In genomic region chr15:35181538-35181937, GRCh38 we compare ENCODE assay signal across 11 cellular contexts.
A peak's percentile ranks its signal among the peaks of the same experiment; 100 is the strongest.
DNase-seq lines count a peak whose midpoint lies in the region; ATAC-seq and TF ChIP-seq lines count a peak whose summit lies in the region.
"Had no signal": no experiment of that assay in that cellular context is flagged by ENCODE, and none has a peak within 500 bp of the region (broad histone marks: within the 10 kb centered on the region; RNA-seq: fewer than 3 reads in every experiment).

No MANE protein-coding gene starts in this region.

- H3K4me1 Mint-ChIP-seq in activated CD4-positive, alpha-beta T cell treated with anti-CD3 and anti-CD28 coated beads for 36 hours = peaks cover 5% of the 10 kb centered on the region
- H3K4me1 Mint-ChIP-seq in stimulated activated effector memory CD8-positive, alpha-beta T cell treated with anti-CD3 and anti-CD28 coated beads, Interleukin-12 subunit alpha, Interleukin-12 subunit beta, amount 100 ng/mL, for 72 hours = no peaks in the 10 kb centered on the region

- no peak overlapping the region for H3K4me3 Mint-ChIP-seq in activated CD4-positive, alpha-beta T cell treated with anti-CD3 and anti-CD28 coated beads for 36 hours
- no peak overlapping the region for H3K4me3 Mint-ChIP-seq in stimulated activated effector memory CD8-positive, alpha-beta T cell treated with anti-CD3 and anti-CD28 coated beads, Interleukin-12 subunit alpha, Interleukin-12 subunit beta, amount 100 ng/mL, for 72 hours

- in situ Hi-C loops in ACHN (cut with HindIII; ENCODE audit: low pct_ligation_motif_present, low pct_unique_long_range_greater_than_20kb, low sequenced_read_pairs) = no loop called here

- peak; percentile 72 for ATAC-seq in activated CD4-positive, alpha-beta T cell treated with anti-CD3 and anti-CD28 coated beads for 36 hours
- peak; percentile 58 for ATAC-seq in HG03064 (IDR thresholded peaks at IDR 0.05; ENCODE audit: low read depth, unreplicated experiment)
- peak; percentile 55 for ATAC-seq in SK-N-SH treated with all-trans-retinoic acid at 6 μM for 48 hours
- peak; percentile 40 for ATAC-seq in stimulated activated effector memory CD8-positive, alpha-beta T cell treated with anti-CD3 and anti-CD28 coated beads, Interleukin-12 subunit alpha, Interleukin-12 subunit beta, amount 100 ng/mL, for 72 hours
- ATAC-seq: left ventricle myocardium superior, Panc1 had no signal

- H3K36me3 Mint-ChIP-seq in activated CD4-positive, alpha-beta T cell treated with anti-CD3 and anti-CD28 coated beads for 36 hours (ENCODE audit: low read depth) = no peaks in the 10 kb centered on the region
- no peaks in the 10 kb centered on the region for H3K36me3 Mint-ChIP-seq in stimulated activated effector memory CD8-positive, alpha-beta T cell treated with anti-CD3 and anti-CD28 coated beads, Interleukin-12 subunit alpha, Interleukin-12 subunit beta, amount 100 ng/mL, for 72 hours

- POLR2A ChIA-PET in activated CD4-positive, alpha-beta T cell treated with anti-CD3 and anti-CD28 coated beads for 36 hours (lab: Charles Lee) = no interaction called here

- no peak for DNase-seq in activated CD4-positive, alpha-beta T cell treated with anti-CD3 and anti-CD28 coated beads for 36 hours
- DNase-seq in activated CD4-positive, alpha-beta T cell treated with anti-CD3 and anti-CD28 coated beads, Interleukin-2, amount 50 U/mL, for 4 hours = no peak
- DNase-seq in stimulated activated effector memory CD8-positive, alpha-beta T cell treated with anti-CD3 and anti-CD28 coated beads, Interleukin-12 subunit alpha, Interleukin-12 subunit beta, amount 100 ng/mL, for 72 hours (ENCODE audit: low spot score in 2 of 2) = no peak
- no peak for DNase-seq in NCI-H748 treated with DMSO at 0.1 percent for 48 hours (lab: John Stamatoyannopoulos, UW)
- DNase-seq in ACHN = no peak
- no peak for DNase-seq in NCI-H2029 treated with DMSO at 0.1 percent for 48 hours (lab: John Stamatoyannopoulos, UW)
- DNase-seq: left ventricle myocardium superior, uterus had no signal

- intact Hi-C loops in activated CD4-positive, alpha-beta T cell treated with anti-CD3 and anti-CD28 coated beads for 36 hours (cut with DNase I, micrococcal nuclease) = no loop called here

- H3K9me3 Mint-ChIP-seq in activated CD4-positive, alpha-beta T cell treated with anti-CD3 and anti-CD28 coated beads for 36 hours (ENCODE audit: low read depth) = no peaks in the 10 kb centered on the region
- H3K9me3 Mint-ChIP-seq in stimulated activated effector memory CD8-positive, alpha-beta T cell treated with anti-CD3 and anti-CD28 coated beads, Interleukin-12 subunit alpha, Interleukin-12 subunit beta, amount 100 ng/mL, for 72 hours = no peaks in the 10 kb centered on the region

- H3K27me3 Mint-ChIP-seq in activated CD4-positive, alpha-beta T cell treated with anti-CD3 and anti-CD28 coated beads for 36 hours = no peaks in the 10 kb centered on the region

- CTCF ChIA-PET in activated CD4-positive, alpha-beta T cell treated with anti-CD3 and anti-CD28 coated beads for 36 hours (lab: Charles Lee) = no interaction called here

- no peak overlapping the region for H3K27ac Mint-ChIP-seq in activated CD4-positive, alpha-beta T cell treated with anti-CD3 and anti-CD28 coated beads for 36 hours
- H3K27ac Mint-ChIP-seq in stimulated activated effector memory CD8-positive, alpha-beta T cell treated with anti-CD3 and anti-CD28 coated beads, Interleukin-12 subunit alpha, Interleukin-12 subunit beta, amount 100 ng/mL, for 72 hours = no peak overlapping the region

TF ChIP-seq in SK-N-SH treated with all-trans-retinoic acid at 6 μM for 48 hours, 23 proteins besides CTCF, POLR2A, EP300 and RAD21:
- TF ChIP-seq GLIS3 (CRISPR knock-in tag; IDR thresholded peaks at IDR 0.05) = no peak
